Comparison of ENCODE assay signal across 14 cellular contexts in the genomic region with DNA sequence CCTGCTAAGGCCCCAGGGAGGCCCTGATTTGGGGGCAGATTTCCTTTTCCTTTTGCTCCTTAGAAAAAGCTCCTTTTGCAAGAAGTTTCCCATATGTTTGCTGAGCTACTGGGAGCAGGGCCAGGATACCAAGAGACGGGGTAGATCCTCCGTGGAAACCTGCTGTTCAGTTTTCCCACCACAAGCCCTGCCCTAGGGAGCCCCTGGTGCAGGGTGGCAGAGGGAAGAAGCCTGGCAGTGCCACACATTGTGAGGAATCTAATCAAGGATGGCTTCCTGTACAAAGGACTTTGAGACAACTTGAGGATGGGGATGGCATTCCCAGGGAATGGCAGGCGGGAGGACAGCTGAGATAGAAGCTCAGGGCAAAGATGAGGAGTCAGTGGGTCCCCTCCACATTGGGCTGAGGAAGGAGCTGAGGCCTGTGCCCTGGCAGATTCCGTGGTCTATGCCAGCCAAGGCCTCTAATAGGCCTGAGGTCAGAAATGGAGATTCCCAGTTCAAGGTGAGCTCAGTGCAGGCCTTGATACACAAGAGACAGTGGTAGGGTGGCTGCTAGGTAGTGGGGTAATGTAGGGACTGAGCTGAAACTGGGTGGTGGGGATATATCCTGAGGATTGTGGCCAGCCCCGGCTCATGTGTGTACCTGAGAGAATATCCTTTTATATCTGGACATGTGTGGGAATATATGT. TPM values are rescaled to one million over a fixed set of nuclear protein-coding genes. Genes with fewer than 3 reads are reported as not detected.
"Had no signal": no experiment of that assay in that cellular context is flagged by ENCODE, and none has a peak within 500 bp of the region (broad histone marks: within the 10 kb centered on the region; RNA-seq: fewer than 3 reads in every experiment).

No MANE protein-coding gene starts in this region.

- H3K27me3 ChIP-seq: pancreas, SJCRH30, upper lobe of right lung had no signal

- H3K27me3 Mint-ChIP-seq: stimulated activated naive B cell treated with anti-CD40 and anti-IgM and Interleukin-4, amounts not matched to agents 10 μg/mL and 1 μg/mL and 100 μg/mL, for 72 hours had no signal

- H3K4me1 ChIP-seq: pancreas, SJCRH30, upper lobe of right lung had no signal

- H3K36me3 ChIP-seq: pancreas, SJCRH30, upper lobe of right lung had no signal

- H3K27ac ChIP-seq: pancreas, SJCRH30, skin epidermis, upper lobe of right lung had no signal

- H3K9me3 ChIP-seq: pancreas, SJCRH30, upper lobe of right lung had no signal

- H3K9me3 Mint-ChIP-seq: activated naive CD4-positive, alpha-beta T cell treated with anti-CD3 and anti-CD28 coated beads for 36 hours; natural killer cell treated with Interleukin-12 subunit alpha and Interleukin-12 subunit beta and Interleukin-15 and Interleukin-18, amount 100 ng/mL, for 72 hours; stimulated activated naive B cell treated with anti-CD40 and anti-IgM and Interleukin-4, amounts not matched to agents 10 μg/mL and 1 μg/mL and 100 μg/mL, for 72 hours had no signal

- H3K4me3 ChIP-seq: pancreas, SJCRH30, skin epidermis, upper lobe of right lung had no signal

- H3K4me3 Mint-ChIP-seq: activated naive CD4-positive, alpha-beta T cell treated with anti-CD3 and anti-CD28 coated beads for 36 hours; natural killer cell treated with Interleukin-12 subunit alpha and Interleukin-12 subunit beta and Interleukin-15 and Interleukin-18, amount 100 ng/mL, for 72 hours; stimulated activated naive B cell treated with anti-CD40 and anti-IgM and Interleukin-4, amounts not matched to agents 10 μg/mL and 1 μg/mL and 100 μg/mL, for 72 hours had no signal

- H3K27ac Mint-ChIP-seq: activated naive CD4-positive, alpha-beta T cell treated with anti-CD3 and anti-CD28 coated beads for 36 hours; natural killer cell treated with Interleukin-12 subunit alpha and Interleukin-12 subunit beta and Interleukin-15 and Interleukin-18, amount 100 ng/mL, for 72 hours; stimulated activated naive B cell treated with anti-CD40 and anti-IgM and Interleukin-4, amounts not matched to agents 10 μg/mL and 1 μg/mL and 100 μg/mL, for 72 hours had no signal

- ATAC-seq: left lobe of liver; natural killer cell treated with Interleukin-12 subunit alpha and Interleukin-12 subunit beta and Interleukin-15 and Interleukin-18, amount 100 ng/mL, for 72 hours; pancreas; stimulated activated naive B cell treated with anti-CD40 and anti-IgM and Interleukin-4, amounts not matched to agents 10 μg/mL and 1 μg/mL and 100 μg/mL, for 72 hours; upper lobe of right lung had no signal

- DNase-seq: activated CD4-positive, alpha-beta T cell treated with anti-CD3 and anti-CD28 coated beads, Interleukin-2, amount 50 U/mL, for 1 hour; activated CD4-positive, CD25-positive, alpha-beta regulatory T cell; activated naive CD4-positive, alpha-beta T cell treated with anti-CD3 and anti-CD28 coated beads for 36 hours; central memory CD4-positive, alpha-beta T cell; foreskin melanocyte; retina; SJCRH30; stimulated activated naive B cell treated with anti-CD40 and anti-IgM and Interleukin-4, amounts not matched to agents 10 μg/mL and 1 μg/mL and 100 μg/mL, for 72 hours; substantia nigra; upper lobe of right lung had no signal

- H3K36me3 Mint-ChIP-seq: natural killer cell treated with Interleukin-12 subunit alpha and Interleukin-12 subunit beta and Interleukin-15 and Interleukin-18, amount 100 ng/mL, for 72 hours had no signal

RNA-seq across cellular contexts. Expression of a gene that starts 15.0 kb away (rescaled TPM):
- total RNA-seq: natural killer cell treated with Interleukin-12 subunit alpha and Interleukin-12 subunit beta and Interleukin-15 and Interleukin-18, amount 100 ng/mL, for 72 hours had no signal
